9 cellular contexts compared by ENCODE assay signal in genomic region chr22:36325163-36326031, GRCh38.
DNase-seq lines count a peak whose midpoint lies in the region; ATAC-seq and TF ChIP-seq lines count a peak whose summit lies in the region.
"Had no signal": no experiment of that assay in that cellular context is flagged by ENCODE, and none has a peak within 500 bp of the region (broad histone marks: within the 10 kb centered on the region; RNA-seq: fewer than 3 reads in every experiment).

No MANE protein-coding gene starts in this region.

- peak overlapping the region; percentile 99 for H3K14ac ChIP-seq in IMR-90 (replicated peaks; ENCODE audit: low read depth, low read length)

- H2BK5ac ChIP-seq in IMR-90 (ENCODE audit: low read depth, low read length, poor library complexity, severe bottlenecking) = peak overlapping the region; percentile 100

- H3K36me3 ChIP-seq in IMR-90 (ENCODE audit: control insufficient read depth, insufficient read depth, low read length) (peaks cover 82% of the 10 kb centered on the region), subcutaneous abdominal adipose tissue (ENCODE audit: control insufficient read depth in 5 of 5, insufficient read depth in 5 of 5, low read length in 5 of 5) (peaks cover 0 to 88% (median 84%) of the 10 kb centered on the region in 5 donors)

- H3K18ac ChIP-seq in IMR-90 (ENCODE audit: low read depth, low read length) = peak overlapping the region; percentile 38

- CTCF ChIA-PET in IMR-90 (lab: Yijun Ruan, JAX) = interaction anchor here (1.0 kb wide), 1 partner anchor 161 kb away, joined by 3 read pairs; no protein-coding TSS in a partner anchor

- POLR2A ChIA-PET in IMR-90 (lab: Charles Lee; ENCODE audit: unreplicated experiment) = interaction anchor here (0.6 kb wide), 1 partner anchor 60 kb away, joined by 3 read pairs; no protein-coding TSS in a partner anchor

- ATAC-seq in IMR-90 (ENCODE audit: low read depth) (no peak), left colon (peak; percentile 87), GM21367 (IDR thresholded peaks at IDR 0.05; ENCODE audit: unreplicated experiment) (no peak)

- WGBS in IMR-90 (ENCODE audit: extremely low coverage in 2 of 2, insufficient read length in 1 of 2), 2 experiments = 94% methylated on average over 17 of the region's 27 CpGs; no CpG with 5 or more reads in 1 of the 2 experiments

- no peaks in the 10 kb centered on the region for H3K9me3 ChIP-seq in IMR-90 (ENCODE audit: control insufficient read depth, insufficient read depth, low read length)
- no peaks in the 10 kb centered on the region for H3K9me3 ChIP-seq in subcutaneous abdominal adipose tissue (ENCODE audit: control insufficient read depth in 5 of 5, low read length in 5 of 5)

- dilution Hi-C loops in IMR-90 (cut with HindIII; ENCODE audit: low sequenced_read_pairs, unreplicated experiment) = no loop called here

- TF ChIP-seq POLR2A in IMR-90 (IDR thresholded peaks at IDR 0.05; ENCODE audit: low read depth, low read length) = 0 out of 2 replicates have a peak, but pooled peaks have one; percentile 9

- H3K27ac ChIP-seq in IMR-90 (ENCODE audit: insufficient read depth, low read length) = peak overlapping the region; percentile 87
- H3K27ac ChIP-seq in subcutaneous abdominal adipose tissue (ENCODE audit: low read depth, low read length) = peak overlapping the region; percentile 87

- H3K4ac ChIP-seq in IMR-90 (ENCODE audit: low read depth, low read length) = peak overlapping the region; percentile 100

- H3K27me3 ChIP-seq in IMR-90 (ENCODE audit: control insufficient read depth, insufficient read depth, low read length) (no peaks in the 10 kb centered on the region), subcutaneous abdominal adipose tissue (ENCODE audit: control insufficient read depth in 5 of 5, insufficient read depth in 4 of 5, low read length in 5 of 5) (no peaks in the 10 kb centered on the region)

- H2BK20ac ChIP-seq in IMR-90 (ENCODE audit: low read depth, low read length) = peak overlapping the region; percentile 93; the same call in 1 of the 2 replicates

- no peak for TF ChIP-seq CTCF in IMR-90 (conservative IDR thresholded peaks at IDR 0.05; ENCODE audit: low read depth, low read length)
- no peak for TF ChIP-seq CTCF in astrocyte of the spinal cord (IDR thresholded peaks at IDR 0.05; ENCODE audit: low read depth, low read length)

- peak overlapping the region; percentile 84 to 95; a peak in 3 of 4 replicates for H4K8ac ChIP-seq in IMR-90 (ENCODE audit: low read depth in 2 of 2, low read length in 2 of 2)

- peak overlapping the region; percentile 96 for H2BK120ac ChIP-seq in IMR-90 (ENCODE audit: low read depth, low read length)

- peaks cover 59% of the 10 kb centered on the region for H3K4me1 ChIP-seq in IMR-90 (ENCODE audit: control insufficient read depth, insufficient read depth, low read length)
- peaks cover 20 to 98% (median 65%) of the 10 kb centered on the region in 5 donors for H3K4me1 ChIP-seq in subcutaneous abdominal adipose tissue (ENCODE audit: control insufficient read depth in 5 of 5, insufficient read depth in 5 of 5, low read length in 5 of 5)

- no peak for TF ChIP-seq RAD21 in IMR-90 (IDR thresholded peaks at IDR 0.05; ENCODE audit: low read length)

- H3K56ac ChIP-seq in IMR-90 (ENCODE audit: extremely low read depth, insufficient read depth, low read length) = peak overlapping the region; percentile 82; the same call in 1 of the 2 replicates

- intact Hi-C loops in IMR-90 (cut with micrococcal nuclease) (no loop called here), left colon (cut with DNase I, micrococcal nuclease) (no loop called here)

- peak overlapping the region; percentile 39 for H2AK9ac ChIP-seq in IMR-90 (replicated peaks; ENCODE audit: low read depth, low read length, poor library complexity)

- DNase-seq in IMR-90 (peak; percentile 86), astrocyte of the spinal cord (ENCODE audit: low read depth, low spot score) (peak; percentile 95), left colon (peak; percentile 74 to 89), COR-L47 (lab: John Stamatoyannopoulos, UW) (no peak), SHP77 treated with DMSO at 0.1 percent for 48 hours (lab: John Stamatoyannopoulos, UW) (no peak)
- DNase-seq in stimulated activated CD4-positive, alpha-beta T cell treated with anti-CD3 and anti-CD28 coated beads, Interleukin-12 subunit alpha, Interleukin-12 subunit beta, amount 100 ng/mL, for 4 hours = no peak
- DNase-seq: NCI-H774 had no signal

- no peak overlapping the region for H3K4me2 ChIP-seq in IMR-90 (ENCODE audit: low read depth, low read length)

- H2BK15ac ChIP-seq in IMR-90 (ENCODE audit: low read depth, low read length) = peak overlapping the region; percentile 87; the same call in 2 of the 3 replicates

- H4K91ac ChIP-seq in IMR-90 (ENCODE audit: insufficient read depth, low read depth, low read length) = peak overlapping the region; percentile 100

- H4K5ac ChIP-seq in IMR-90 (ENCODE audit: low read depth, low read length) = peak overlapping the region; percentile 35

- H4K20me1 ChIP-seq in IMR-90 (ENCODE audit: insufficient read depth, low read length) = peaks cover 84% of the 10 kb centered on the region

- H2AFZ ChIP-seq in IMR-90 (replicated peaks; ENCODE audit: low read length, poor library complexity) = peak overlapping the region; percentile 0

- peaks cover 31 to 93% of the 10 kb centered on the region in 2 experiments for H3K79me1 ChIP-seq in IMR-90 (ENCODE audit: low read depth in 1 of 2, low read length in 2 of 2)

- H3K9ac ChIP-seq in IMR-90 (ENCODE audit: low read depth, low read length) (peak overlapping the region; percentile 62; the same call in 1 of the 2 replicates), subcutaneous abdominal adipose tissue (ENCODE audit: low read length in 5 of 5) (peak overlapping the region in 1 of 5 donors; percentile 44)

- H3K23ac ChIP-seq in IMR-90 (ENCODE audit: low read depth, low read length) = peak overlapping the region; percentile 99

- no TSS peak for BruUV-seq in IMR-90 (replicated peaks; lab: Mats Ljungman, UMichigan)

- peak overlapping the region; percentile 99 for H2AK5ac ChIP-seq in IMR-90 (ENCODE audit: low read depth, low read length)

- H3K4me3 ChIP-seq in IMR-90 (ENCODE audit: insufficient read depth, low read depth, low read length) = no peak overlapping the region
- H3K4me3 ChIP-seq in astrocyte of the spinal cord (ENCODE audit: low read depth, low read length) = no peak overlapping the region
- no peak overlapping the region for H3K4me3 ChIP-seq in subcutaneous abdominal adipose tissue (ENCODE audit: low read depth in 1 of 5, low read length in 5 of 5)

- peaks cover 66% of the 10 kb centered on the region for H3K9me1 ChIP-seq in IMR-90 (ENCODE audit: insufficient read depth, low read length)

- in situ Hi-C loops in IMR-90 (cut with MboI; ENCODE audit: low sequenced_read_pairs) (no loop called here), astrocyte of the spinal cord (cut with HindIII; ENCODE audit: low sequenced_read_pairs) (no loop called here)

TF ChIP-seq in IMR-90, 13 proteins besides CTCF, POLR2A, EP300 and RAD21:
- TF ChIP-seq CEBPB (IDR thresholded peaks at IDR 0.05; ENCODE audit: low read depth, low read length) (no peak), MAZ (IDR thresholded peaks at IDR 0.05; ENCODE audit: borderline replicate concordance, low read depth, low read length) (no peak), RCOR1 (IDR thresholded peaks at IDR 0.05; ENCODE audit: insufficient replicate concordance, low read length) (no peak), NFE2L2 (IDR thresholded peaks at IDR 0.05; ENCODE audit: low read depth, low read length) (no peak), MXI1 (IDR thresholded peaks at IDR 0.05; ENCODE audit: borderline replicate concordance, low read depth, low read length) (no peak), RFX5 (IDR thresholded peaks at IDR 0.05; ENCODE audit: low read depth, low read length) (no peak), SMC3 (IDR thresholded peaks at IDR 0.05; ENCODE audit: low read depth, low read length) (no peak)
- TF ChIP-seq, protein P1, sequence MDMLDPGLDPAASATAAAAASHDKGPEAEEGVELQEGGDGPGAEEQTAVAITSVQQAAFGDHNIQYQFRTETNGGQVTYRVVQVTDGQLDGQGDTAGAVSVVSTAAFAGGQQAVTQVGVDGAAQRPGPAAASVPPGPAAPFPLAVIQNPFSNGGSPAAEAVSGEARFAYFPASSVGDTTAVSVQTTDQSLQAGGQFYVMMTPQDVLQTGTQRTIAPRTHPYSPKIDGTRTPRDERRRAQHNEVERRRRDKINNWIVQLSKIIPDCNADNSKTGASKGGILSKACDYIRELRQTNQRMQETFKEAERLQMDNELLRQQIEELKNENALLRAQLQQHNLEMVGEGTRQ (IDR thresholded peaks at IDR 0.05; ENCODE audit: low read depth, low read length) = no peak

Comparison
In these comparisons a context has a peak if more than half of its experiments do, and no peak if none do; other contexts are left out.
1. DNase-seq: peak in IMR-90 (single experiment), astrocyte of the spinal cord (single experiment) and left colon (2 of 2); none in COR-L47 (single experiment), stimulated activated CD4-positive, alpha-beta T cell treated with anti-CD3 and anti-CD28 coated beads, Interleukin-12 subunit alpha, Interleukin-12 subunit beta, amount 100 ng/mL, for 4 hours (single experiment) and SHP77 treated with DMSO at 0.1 percent for 48 hours (single experiment).